In genomic region chr2:164934790-164935466, GRCh38 we compare ENCODE assay signal across 25 cellular contexts. TPM values are rescaled to one million over a fixed set of nuclear protein-coding genes. Genes with fewer than 3 reads are reported as not detected.
DNase-seq lines count a peak whose midpoint lies in the region; ATAC-seq and TF ChIP-seq lines count a peak whose summit lies in the region.
"Had no signal": no experiment of that assay in that cellular context is flagged by ENCODE, and none has a peak within 500 bp of the region (broad histone marks: within the 10 kb centered on the region; RNA-seq: fewer than 3 reads in every experiment).

No MANE protein-coding gene starts in this region.

- no peaks in the 10 kb centered on the region for H3K79me2 ChIP-seq in neural progenitor cell (ENCODE audit: low read depth)

- no peaks in the 10 kb centered on the region for H4K20me1 ChIP-seq in neural progenitor cell (ENCODE audit: low read depth)

- H3K4me1 Mint-ChIP-seq in neural progenitor cell: peaks cover 15% of the 10 kb centered on the region
- H3K4me1 Mint-ChIP-seq: activated CD4-positive, alpha-beta T cell treated with anti-CD3 and anti-CD28 coated beads, Interleukin-2, amount 10 ng/mL, durations not matched to agents 7 days and 5 days; central memory CD8-positive, alpha-beta T cell had no signal

- in situ Hi-C loops in brain microvascular endothelial cell (cut with HindIII; ENCODE audit: low pct_ligation_motif_present, low sequenced_read_pairs): no loop called here

- H3K9ac ChIP-seq in neural progenitor cell: no peak overlapping the region

- H3K4me1 ChIP-seq in neural progenitor cell (peaks cover 8% of the 10 kb centered on the region), heart left ventricle (peaks cover 0 to 6% (median 0%) of the 10 kb centered on the region in 12 donors)

- no peak overlapping the region for H3K4me2 ChIP-seq in neural progenitor cell

- no peaks in the 10 kb centered on the region for H3K9me3 ChIP-seq in neural progenitor cell (ENCODE audit: low read depth)
- peaks cover 0 to 12% (median 0%) of the 10 kb centered on the region in 12 donors for H3K9me3 ChIP-seq in heart left ventricle
- H3K9me3 ChIP-seq: Peyer's patch, right lobe of liver had no signal

- H3K27me3 ChIP-seq in neural progenitor cell: no peaks in the 10 kb centered on the region
- no peaks in the 10 kb centered on the region for H3K27me3 ChIP-seq in heart left ventricle
- H3K27me3 ChIP-seq in brain microvascular endothelial cell (replicated peaks): no peaks in the 10 kb centered on the region
- H3K27me3 ChIP-seq: Peyer's patch, right lobe of liver had no signal

- H3K27ac ChIP-seq in neural progenitor cell (peak overlapping the region; percentile 14), heart left ventricle (no peak overlapping the region), brain microvascular endothelial cell (no peak overlapping the region)
- H3K27ac ChIP-seq: Peyer's patch, right lobe of liver had no signal

- WGBS in heart left ventricle, 4 donors: 63 to 76% (median 68%) methylated on average over 3 of the region's 3 CpGs

- no peak overlapping the region for H3K27ac Mint-ChIP-seq in neural progenitor cell
- H3K27ac Mint-ChIP-seq: activated CD4-positive, alpha-beta T cell treated with anti-CD3 and anti-CD28 coated beads, Interleukin-2, amount 10 ng/mL, durations not matched to agents 7 days and 5 days; CD8-positive, alpha-beta T cell; type B pancreatic cell had no signal

- TF ChIP-seq CTCF in neural progenitor cell (IDR thresholded peaks at IDR 0.05) (no peak), heart left ventricle (IDR thresholded peaks at IDR 0.05) (no peak), brain microvascular endothelial cell (IDR thresholded peaks at IDR 0.05; ENCODE audit: low read depth, low read length, missing control alignments) (no peak)

- H3K9me3 Mint-ChIP-seq in neural progenitor cell: peaks cover 16% of the 10 kb centered on the region
- H3K9me3 Mint-ChIP-seq: activated CD4-positive, alpha-beta T cell treated with anti-CD3 and anti-CD28 coated beads, Interleukin-2, amount 10 ng/mL, durations not matched to agents 7 days and 5 days; CD8-positive, alpha-beta T cell; central memory CD8-positive, alpha-beta T cell had no signal

- intact Hi-C loops in heart left ventricle (cut with DNase I): no loop called here

- no peaks in the 10 kb centered on the region for H3K36me3 Mint-ChIP-seq in neural progenitor cell
- H3K36me3 Mint-ChIP-seq: CD8-positive, alpha-beta T cell; type B pancreatic cell had no signal

- ATAC-seq in GM21528 (IDR thresholded peaks at IDR 0.05; ENCODE audit: low FRiP score, unreplicated experiment): no peak
- ATAC-seq in heart left ventricle: no peak
- ATAC-seq: CD8-positive, alpha-beta T cell; HCT116; left ventricle myocardium superior; stimulated activated naive CD8-positive, alpha-beta T cell treated with anti-CD3 and anti-CD28 coated beads, Interleukin-15, Interleukin-2, amounts not matched to agents 100 U/mL and 50 U/mL, for 24 hours had no signal

- peak; percentile 93 for DNase-seq in DMS53 (lab: John Stamatoyannopoulos, UW)
- DNase-seq in NCI-H146 (lab: John Stamatoyannopoulos, UW): peak; percentile 95
- DNase-seq in NCI-H748 treated with DMSO at 0.1 percent for 48 hours (lab: John Stamatoyannopoulos, UW): peak; percentile 97
- no peak for DNase-seq in neural progenitor cell (ENCODE audit: low spot score)
- no peak for DNase-seq in heart left ventricle
- no peak for DNase-seq in T-helper 2 cell
- no peak for DNase-seq in brain microvascular endothelial cell
- DNase-seq: activated CD4-positive, alpha-beta T cell treated with anti-CD3 and anti-CD28 coated beads, Interleukin-2, amount 10 ng/mL, durations not matched to agents 7 days and 5 days; activated CD8-positive, alpha-beta memory T cell treated with anti-CD3 and anti-CD28 coated beads, Interleukin-2, amount 50 U/mL, for 4 hours; activated gamma-delta T cell; CD8-positive, alpha-beta T cell; effector CD8-positive, alpha-beta T cell; EL; glutamatergic neuron; Karpas-422; left ventricle myocardium superior; NCI-H1694; occipital lobe; Peyer's patch; right lobe of liver; stimulated activated naive CD8-positive, alpha-beta T cell treated with anti-CD3 and anti-CD28 coated beads, Interleukin-15, Interleukin-2, amounts not matched to agents 100 U/mL and 50 U/mL, for 24 hours had no signal

- H3F3A ChIP-seq in neural progenitor cell (ENCODE audit: low read depth): no peaks in the 10 kb centered on the region

- no peak overlapping the region for H3K4me3 Mint-ChIP-seq in neural progenitor cell
- H3K4me3 Mint-ChIP-seq: activated CD4-positive, alpha-beta T cell treated with anti-CD3 and anti-CD28 coated beads, Interleukin-2, amount 10 ng/mL, durations not matched to agents 7 days and 5 days; CD8-positive, alpha-beta T cell; central memory CD8-positive, alpha-beta T cell; type B pancreatic cell had no signal

- H3K27me3 Mint-ChIP-seq in neural progenitor cell (ENCODE audit: insufficient read depth, low read depth): peaks cover 5% of the 10 kb centered on the region
- H3K27me3 Mint-ChIP-seq: central memory CD8-positive, alpha-beta T cell; type B pancreatic cell had no signal

- TF ChIP-seq POLR2A in heart left ventricle (IDR thresholded peaks at IDR 0.05): no peak

- no peak overlapping the region for H2AFZ ChIP-seq in neural progenitor cell (replicated peaks)

- H3K4me3 ChIP-seq in neural progenitor cell: no peak overlapping the region
- H3K4me3 ChIP-seq in heart left ventricle: no peak overlapping the region
- no peak overlapping the region for H3K4me3 ChIP-seq in brain microvascular endothelial cell (ENCODE audit: low read depth, low read length)
- H3K4me3 ChIP-seq: Peyer's patch, right lobe of liver had no signal

- no peaks in the 10 kb centered on the region for H3K36me3 ChIP-seq in neural progenitor cell
- no peaks in the 10 kb centered on the region for H3K36me3 ChIP-seq in heart left ventricle
- no peaks in the 10 kb centered on the region for H3K36me3 ChIP-seq in brain microvascular endothelial cell (replicated peaks)
- H3K36me3 ChIP-seq: Peyer's patch, right lobe of liver had no signal

RNA-seq across cellular contexts. Expression of gene SLC38A11, which starts 20.4 kb away (rescaled TPM):
- total RNA-seq in neural progenitor cell (ENCODE audit: low replicate concordance): not detected in 2 replicates
- 1 to 10 TPM in 1 of 9 donors, under 1 TPM in 8; 0.25 to 1.9 (median 0.51) TPM for total RNA-seq in heart left ventricle
- 1 to 10 TPM in 1 of 2 donors, under 1 TPM in 1; 0.55 to 1.4 TPM for polyA plus RNA-seq in heart left ventricle
- total RNA-seq: activated CD4-positive, alpha-beta T cell treated with anti-CD3 and anti-CD28 coated beads, Interleukin-2, amount 10 ng/mL, durations not matched to agents 7 days and 5 days; CD8-positive, alpha-beta T cell had no signal

Comparison
In these comparisons a context has a peak if more than half of its experiments do, and no peak if none do; other contexts are left out.
1. DNase-seq: peak in DMS53 (single experiment), NCI-H146 (single experiment) and NCI-H748 treated with DMSO at 0.1 percent for 48 hours (single experiment); none in neural progenitor cell (single experiment), heart left ventricle (0 of 5), T-helper 2 cell (0 of 5) and brain microvascular endothelial cell (single experiment).